Comparison of ENCODE assay signal across 29 cellular contexts in genomic region chr5:164680812-164681211, GRCh38.
"Had no signal": no experiment of that assay in that cellular context is flagged by ENCODE, and none has a peak within 500 bp of the region (broad histone marks: within the 10 kb centered on the region; RNA-seq: fewer than 3 reads in every experiment).

No MANE protein-coding gene starts in this region.

- H3K4me1 Mint-ChIP-seq: activated naive CD4-positive, alpha-beta T cell treated with anti-CD3 and anti-CD28 coated beads, Interleukin-2, amount 50 U/mL, for 24 hours had no signal

- H3K27me3 ChIP-seq: breast epithelium, MG63 had no signal

- H3K36me3 ChIP-seq: breast epithelium, MG63 had no signal

- H3K36me3 Mint-ChIP-seq: activated naive CD4-positive, alpha-beta T cell treated with anti-CD3 and anti-CD28 coated beads, Interleukin-2, amount 50 U/mL, for 24 hours had no signal

- DNase-seq: activated CD4-positive, alpha-beta T cell treated with anti-CD3 and anti-CD28 coated beads for 4 hours; activated CD4-positive, alpha-beta T cell treated with anti-CD3 and anti-CD28 coated beads, Interleukin-2, amount 50 U/mL, for 4 hours; activated CD8-positive, alpha-beta memory T cell treated with anti-CD3 and anti-CD28 coated beads, Interleukin-2, amount 50 U/mL, for 48 hours; activated CD8-positive, alpha-beta T cell treated with anti-CD3 and anti-CD28 coated beads, Interleukin-2, amount 10 ng/mL, durations not matched to agents 7 days and 5 days; activated effector memory CD4-positive, alpha-beta T cell treated with Interleukin-2 at 50 U/mL for 16 hours; activated naive CD4-positive, alpha-beta T cell; activated T-cell treated with anti-CD3 and anti-CD28 coated beads, Interleukin-2, amount 50 U/mL, for 24 hours; aorta; caudate nucleus; MG63; NCI-H1105 treated with DMSO at 0.1 percent for 48 hours; NCI-H1930; NCI-H2171 treated with DMSO at 0.1 percent for 48 hours; NCI-H345; NCI-H510A; NCI-H526 treated with DMSO at 0.1 percent for 48 hours; NCI-H82; NK-92 treated with Interleukin-12 subunit alpha and Interleukin-12 subunit beta, amount 100 ng/mL, for 24 hours; OCI-M1; RPMI8226; T-helper 1 cell had no signal

- H3K4me1 ChIP-seq: breast epithelium had no signal

- H3K9me3 Mint-ChIP-seq: activated naive CD4-positive, alpha-beta T cell treated with anti-CD3 and anti-CD28 coated beads, Interleukin-2, amount 50 U/mL, for 24 hours; activated T-helper 1 cell treated with anti-CD3 and anti-CD28 coated beads, Interleukin-12 subunit alpha, Interleukin-12 subunit beta, Interleukin-2, Interleukin-4 antibody, amounts not matched to agents 30 ng/mL and 10 ng/mL and 1 ng/mL, durations not matched to agents 14 hours and 24 hours and 36 hours had no signal

- H3K9me3 ChIP-seq: breast epithelium, MG63 had no signal

- H3K4me3 ChIP-seq: breast epithelium, MG63, SK-N-MC had no signal

- H3K4me3 Mint-ChIP-seq: activated CD8-positive, alpha-beta T cell treated with anti-CD3 and anti-CD28 coated beads, Interleukin-2, amount 10 ng/mL, durations not matched to agents 7 days and 5 days; activated naive CD4-positive, alpha-beta T cell treated with anti-CD3 and anti-CD28 coated beads, Interleukin-2, amount 50 U/mL, for 24 hours; activated T-cell treated with anti-CD3 and anti-CD28 coated beads, Interleukin-2, amount 50 U/mL, for 24 hours; activated T-helper 1 cell treated with anti-CD3 and anti-CD28 coated beads, Interleukin-12 subunit alpha, Interleukin-12 subunit beta, Interleukin-2, Interleukin-4 antibody, amounts not matched to agents 30 ng/mL and 10 ng/mL and 1 ng/mL, durations not matched to agents 14 hours and 24 hours and 36 hours had no signal

- ATAC-seq: activated CD4-positive, CD25-positive, alpha-beta regulatory T cell treated with anti-CD3 and anti-CD28 coated beads, Interleukin-2, amount 50 U/mL, for 24 hours; activated CD8-positive, alpha-beta T cell treated with anti-CD3 and anti-CD28 coated beads, Interleukin-2, amount 10 ng/mL, durations not matched to agents 7 days and 5 days; Panc1; Right ventricle myocardium inferior had no signal

- H3K27me3 Mint-ChIP-seq: activated naive CD4-positive, alpha-beta T cell treated with anti-CD3 and anti-CD28 coated beads, Interleukin-2, amount 50 U/mL, for 24 hours; activated T-cell treated with anti-CD3 and anti-CD28 coated beads, Interleukin-2, amount 50 U/mL, for 24 hours had no signal

- H3K27ac ChIP-seq: breast epithelium, SK-N-MC, VCaP had no signal

- H3K27ac Mint-ChIP-seq: activated CD8-positive, alpha-beta T cell treated with anti-CD3 and anti-CD28 coated beads, Interleukin-2, amount 10 ng/mL, durations not matched to agents 7 days and 5 days; activated naive CD4-positive, alpha-beta T cell treated with anti-CD3 and anti-CD28 coated beads, Interleukin-2, amount 50 U/mL, for 24 hours; activated T-cell treated with anti-CD3 and anti-CD28 coated beads, Interleukin-2, amount 50 U/mL, for 24 hours; activated T-helper 1 cell treated with anti-CD3 and anti-CD28 coated beads, Interleukin-12 subunit alpha, Interleukin-12 subunit beta, Interleukin-2, Interleukin-4 antibody, amounts not matched to agents 30 ng/mL and 10 ng/mL and 1 ng/mL, durations not matched to agents 14 hours and 24 hours and 36 hours had no signal
